In genomic region chr1:83641828-83642443, GRCh38 we compare ENCODE assay signal across 17 cellular contexts.
A peak's percentile ranks its signal among the peaks of the same experiment; 100 is the strongest.
DNase-seq lines count a peak whose midpoint lies in the region; ATAC-seq and TF ChIP-seq lines count a peak whose summit lies in the region.
"Had no signal": no experiment of that assay in that cellular context is flagged by ENCODE, and none has a peak within 500 bp of the region (broad histone marks: within the 10 kb centered on the region; RNA-seq: fewer than 3 reads in every experiment).

No MANE protein-coding gene starts in this region.

- intact Hi-C loops in breast epithelium (cut with DNase I; ENCODE audit: low total_unique reads) = loop anchor here (1.0 kb wide), 1 partner anchor 7 kb away; no protein-coding TSS in a partner anchor
- intact Hi-C loops in MCF 10A (cut with micrococcal nuclease) = loop anchor here (10.0 kb wide), 1 partner anchor 87 kb away; no protein-coding TSS in a partner anchor
- intact Hi-C loops in left cardiac atrium (cut with DNase I) = no loop called here
- intact Hi-C loops in prostate gland (cut with DNase I) = no loop called here

- TF ChIP-seq CTCF in breast epithelium (IDR thresholded peaks at IDR 0.05) = no peak
- TF ChIP-seq CTCF in MCF 10A (IDR thresholded peaks at IDR 0.05; ENCODE audit: unreplicated experiment) = no peak
- TF ChIP-seq CTCF in prostate gland (IDR thresholded peaks at IDR 0.05) = no peak

- DNase-seq in breast epithelium (ENCODE audit: low spot score in 2 of 2) (no peak), MCF 10A (ENCODE audit: unreplicated experiment) (no peak), left cardiac atrium (no peak), prostate gland (ENCODE audit: low spot score) (no peak), NCI-H1417 treated with DMSO at 0.1 percent for 48 hours (lab: John Stamatoyannopoulos, UW) (no peak), SHP77 (lab: John Stamatoyannopoulos, UW) (no peak)
- DNase-seq: activated CD4-positive, alpha-beta memory T cell treated with anti-CD3 and anti-CD28 coated beads for 36 hours; activated gamma-delta T cell; HFFc6; NCI-H187; stimulated activated CD4-positive, alpha-beta T cell treated with anti-CD3 and anti-CD28 coated beads, Interleukin-1b, Interleukin-23, amount 100 ng/mL, for 48 hours had no signal

- no peaks in the 10 kb centered on the region for H3K27me3 Mint-ChIP-seq in MCF 10A (ENCODE audit: insufficient read depth, unreplicated experiment)
- H3K27me3 Mint-ChIP-seq: activated CD4-positive, alpha-beta memory T cell treated with anti-CD3 and anti-CD28 coated beads for 36 hours had no signal

- no peaks in the 10 kb centered on the region for H3K9me3 ChIP-seq in breast epithelium
- no peaks in the 10 kb centered on the region for H3K9me3 ChIP-seq in prostate gland

- H3K27me3 ChIP-seq in breast epithelium = no peaks in the 10 kb centered on the region
- no peaks in the 10 kb centered on the region for H3K27me3 ChIP-seq in prostate gland (replicated peaks; ENCODE audit: insufficient read depth)

- no peak overlapping the region for H3K4me3 Mint-ChIP-seq in MCF 10A (ENCODE audit: unreplicated experiment)
- H3K4me3 Mint-ChIP-seq: activated CD4-positive, alpha-beta memory T cell treated with anti-CD3 and anti-CD28 coated beads for 36 hours; endodermal cell; memory B cell had no signal

- H3K27ac Mint-ChIP-seq in MCF 10A (ENCODE audit: low read depth, unreplicated experiment) = no peak overlapping the region
- H3K27ac Mint-ChIP-seq: activated CD4-positive, alpha-beta memory T cell treated with anti-CD3 and anti-CD28 coated beads for 36 hours; endodermal cell; HFFc6; memory B cell had no signal

- POLR2A ChIA-PET in MCF 10A (lab: Yijun Ruan, JAX) = no interaction called here

- peak overlapping the region; percentile 12 to 36 for H3K27ac ChIP-seq in breast epithelium
- H3K27ac ChIP-seq in prostate gland = peak overlapping the region; percentile 46 to 47
- H3K27ac ChIP-seq: HL-60, RWPE1 had no signal

- CTCF ChIA-PET in MCF 10A (lab: Yijun Ruan, JAX) = no interaction called here

- H3K4me3 ChIP-seq in breast epithelium (no peak overlapping the region), prostate gland (no peak overlapping the region)

- H3K9me3 Mint-ChIP-seq in MCF 10A (ENCODE audit: unreplicated experiment) = no peaks in the 10 kb centered on the region
- H3K9me3 Mint-ChIP-seq: activated CD4-positive, alpha-beta memory T cell treated with anti-CD3 and anti-CD28 coated beads for 36 hours; endodermal cell; memory B cell had no signal

- H3K4me1 Mint-ChIP-seq in MCF 10A (ENCODE audit: insufficient read depth, unreplicated experiment) = peaks cover 5% of the 10 kb centered on the region
- H3K4me1 Mint-ChIP-seq: memory B cell had no signal

- H3K36me3 ChIP-seq in breast epithelium (no peaks in the 10 kb centered on the region), prostate gland (no peaks in the 10 kb centered on the region)

- peak; percentile 40 to 45 for ATAC-seq in left cardiac atrium
- ATAC-seq in HG03571 (IDR thresholded peaks at IDR 0.05; ENCODE audit: unreplicated experiment) = no peak
- no peak for ATAC-seq in GM21529 (IDR thresholded peaks at IDR 0.05; ENCODE audit: unreplicated experiment)

- no TSS peak for BruUV-seq in MCF 10A (replicated peaks; lab: Mats Ljungman, UMichigan)

- H3K36me3 Mint-ChIP-seq in MCF 10A (ENCODE audit: insufficient read depth, unreplicated experiment) = no peaks in the 10 kb centered on the region
- H3K36me3 Mint-ChIP-seq: activated CD4-positive, alpha-beta memory T cell treated with anti-CD3 and anti-CD28 coated beads for 36 hours; memory B cell had no signal

- TF ChIP-seq POLR2A in breast epithelium (IDR thresholded peaks at IDR 0.05) = no peak
- TF ChIP-seq POLR2A in prostate gland (IDR thresholded peaks at IDR 0.05) = no peak

- 19% methylated on average over 5 of the region's 5 CpGs for WGBS in prostate gland

- H3K4me1 ChIP-seq in breast epithelium = no peaks in the 10 kb centered on the region
- H3K4me1 ChIP-seq in prostate gland (replicated peaks) = no peaks in the 10 kb centered on the region

Comparison
In these comparisons a context has a peak if more than half of its experiments do, and no peak if none do; other contexts are left out.
1. ATAC-seq: peak in left cardiac atrium (2 of 2); none in HG03571 (single experiment) and GM21529 (single experiment).
2. intact Hi-C loops: an anchor here in breast epithelium (1.0 kb wide) and MCF 10A (10.0 kb wide); none called in left cardiac atrium and prostate gland.